ENCODE assay signal across 20 cellular contexts in the genomic region with DNA sequence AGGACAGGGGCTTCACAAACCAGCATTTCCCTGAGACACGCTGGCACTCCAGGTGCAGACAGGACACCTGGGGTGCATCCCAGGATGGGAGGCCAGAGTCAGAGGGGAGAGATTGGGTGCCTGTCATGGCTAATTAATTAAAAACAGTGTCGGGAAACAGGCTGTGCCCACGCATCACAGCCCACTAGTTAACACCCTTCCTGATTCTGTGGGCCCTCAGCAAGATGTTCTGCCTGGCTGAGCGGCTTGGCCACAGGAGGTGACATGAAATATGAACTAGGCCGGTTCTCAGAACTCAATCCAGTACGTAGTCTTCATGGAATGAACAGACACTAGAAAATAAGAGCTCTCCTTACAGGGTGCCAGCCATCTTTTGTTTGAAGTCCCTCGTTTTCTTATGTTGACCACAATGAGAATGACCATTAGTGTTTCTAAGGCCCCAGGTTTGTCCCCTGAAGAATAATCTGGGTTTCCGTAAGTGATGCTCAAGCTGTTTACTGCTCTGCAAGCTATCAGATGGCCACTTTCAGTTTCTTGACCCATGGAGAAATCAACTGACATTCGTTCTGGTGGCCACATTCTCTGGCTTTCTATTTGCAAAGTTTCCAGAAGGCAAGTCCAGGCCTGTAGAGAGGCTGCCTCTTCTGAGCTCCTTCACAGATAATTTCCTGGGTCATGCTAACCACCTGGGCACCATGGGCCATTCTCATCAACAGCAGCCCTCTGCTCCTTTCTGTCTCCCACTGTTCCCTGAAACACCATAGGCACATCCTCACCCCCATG.
DNase-seq lines count a peak whose midpoint lies in the region; ATAC-seq, FAIRE-seq and TF ChIP-seq lines count a peak whose summit lies in the region.
"Had no signal": no experiment of that assay in that cellular context is flagged by ENCODE, and none has a peak within 500 bp of the region (broad histone marks: within the 10 kb centered on the region; RNA-seq: fewer than 3 reads in every experiment).

No MANE protein-coding gene starts in this region.

- H3K4me3 Mint-ChIP-seq in activated T-helper 17 cell treated with anti-CD3 and anti-CD28 coated beads, Interleukin-2, amount 50 U/mL, for 72 hours, result no peak overlapping the region
- H3K4me3 Mint-ChIP-seq: activated CD8-positive, alpha-beta memory T cell treated with anti-CD3 and anti-CD28 coated beads, Interleukin-2, amount 10 ng/mL, durations not matched to agents 7 days and 5 days; stimulated activated naive CD8-positive, alpha-beta T cell treated with anti-CD3 and anti-CD28 coated beads, Interleukin-15, Interleukin-2, amounts not matched to agents 100 ng/mL and 50 ng/mL, for 24 hours; T-cell had no signal

- no peaks in the 10 kb centered on the region for H3K36me3 Mint-ChIP-seq in activated T-helper 17 cell treated with anti-CD3 and anti-CD28 coated beads, Interleukin-2, amount 50 U/mL, for 72 hours (ENCODE audit: low read depth)
- H3K36me3 Mint-ChIP-seq: activated CD8-positive, alpha-beta memory T cell treated with anti-CD3 and anti-CD28 coated beads, Interleukin-2, amount 10 ng/mL, durations not matched to agents 7 days and 5 days; T-cell had no signal

- peak; percentile 13 for FAIRE-seq in GM12891 (lab: Jason Lieb, UNC)
- FAIRE-seq: astrocyte, colon, islet of Langerhans, pancreas had no signal

- H3K27ac Mint-ChIP-seq in activated T-helper 17 cell treated with anti-CD3 and anti-CD28 coated beads, Interleukin-2, amount 50 U/mL, for 72 hours, result no peak overlapping the region
- H3K27ac Mint-ChIP-seq: activated CD8-positive, alpha-beta memory T cell treated with anti-CD3 and anti-CD28 coated beads, Interleukin-2, amount 10 ng/mL, durations not matched to agents 7 days and 5 days; stimulated activated naive CD8-positive, alpha-beta T cell treated with anti-CD3 and anti-CD28 coated beads, Interleukin-15, Interleukin-2, amounts not matched to agents 100 ng/mL and 50 ng/mL, for 24 hours; T-cell had no signal

- H3K9me3 Mint-ChIP-seq in activated T-helper 17 cell treated with anti-CD3 and anti-CD28 coated beads, Interleukin-2, amount 50 U/mL, for 72 hours, result peaks cover 4% of the 10 kb centered on the region

- no peaks in the 10 kb centered on the region for H3K27me3 Mint-ChIP-seq in activated T-helper 17 cell treated with anti-CD3 and anti-CD28 coated beads, Interleukin-2, amount 50 U/mL, for 72 hours
- H3K27me3 Mint-ChIP-seq: activated CD8-positive, alpha-beta memory T cell treated with anti-CD3 and anti-CD28 coated beads, Interleukin-2, amount 10 ng/mL, durations not matched to agents 7 days and 5 days; stimulated activated naive CD8-positive, alpha-beta T cell treated with anti-CD3 and anti-CD28 coated beads, Interleukin-15, Interleukin-2, amounts not matched to agents 100 ng/mL and 50 ng/mL, for 24 hours; T-cell had no signal

- no peaks in the 10 kb centered on the region for H3K4me1 Mint-ChIP-seq in activated T-helper 17 cell treated with anti-CD3 and anti-CD28 coated beads, Interleukin-2, amount 50 U/mL, for 72 hours

- TF ChIP-seq POLR2A in GM12891 (IDR thresholded peaks at IDR 0.05; ENCODE audit: low read depth, low read length), result no peak

- peak; percentile 56 for ATAC-seq in GM21390 (IDR thresholded peaks at IDR 0.05; ENCODE audit: unreplicated experiment)
- no peak for ATAC-seq in HG02938 (IDR thresholded peaks at IDR 0.05; ENCODE audit: unreplicated experiment)
- ATAC-seq in activated T-helper 17 cell treated with anti-CD3 and anti-CD28 coated beads, Interleukin-2, amount 50 U/mL, for 72 hours (replicated peaks), result no peak
- ATAC-seq in HG02973 (IDR thresholded peaks at IDR 0.05; ENCODE audit: unreplicated experiment), result no peak
- ATAC-seq: activated CD8-positive, alpha-beta memory T cell treated with anti-CD3 and anti-CD28 coated beads, Interleukin-2, amount 10 ng/mL, durations not matched to agents 7 days and 5 days; pancreas; T-cell had no signal

- no peak for DNase-seq in GM12891 (ENCODE audit: insufficient read length, low spot score)
- DNase-seq in NCI-H187 (lab: John Stamatoyannopoulos, UW), result peak; percentile 76 to 84
- DNase-seq in left kidney (ENCODE audit: low read depth, low spot score), result peak; percentile 82
- DNase-seq in NCI-H1092 (lab: John Stamatoyannopoulos, UW), result no peak
- DNase-seq: activated CD4-positive, CD25-positive, alpha-beta regulatory T cell; activated CD8-positive, alpha-beta memory T cell treated with anti-CD3 and anti-CD28 coated beads, Interleukin-2, amount 10 ng/mL, durations not matched to agents 7 days and 5 days; activated naive CD4-positive, alpha-beta T cell; DMS153; GM23248; NCI-H1930; pancreas; T-cell had no signal

TF ChIP-seq in GM12891, 5 proteins besides CTCF, POLR2A, EP300 and RAD21:
- TF ChIP-seq POU2F2 (IDR thresholded peaks at IDR 0.05; ENCODE audit: low read depth, low read length), result no peak
- no peak for TF ChIP-seq PAX5 (IDR thresholded peaks at IDR 0.05; ENCODE audit: insufficient read depth, low read length, severe bottlenecking)
- TF ChIP-seq POLR2AphosphoS5 (IDR thresholded peaks at IDR 0.05; ENCODE audit: low read depth, low read length), result no peak
- TF ChIP-seq TAF1 (IDR thresholded peaks at IDR 0.05; ENCODE audit: low read depth, low read length), result no peak
- TF ChIP-seq SPI1 (IDR thresholded peaks at IDR 0.05; ENCODE audit: low read depth, low read length), result no peak
TF ChIP-seq in GM12891: peak in this region for 0.

Comparison
In these comparisons a context has a peak if more than half of its experiments do, and no peak if none do; other contexts are left out.
1. DNase-seq: peak in NCI-H187 (2 of 2) and left kidney (single experiment); none in GM12891 (single experiment) and NCI-H1092 (single experiment).